In the genomic region with DNA sequence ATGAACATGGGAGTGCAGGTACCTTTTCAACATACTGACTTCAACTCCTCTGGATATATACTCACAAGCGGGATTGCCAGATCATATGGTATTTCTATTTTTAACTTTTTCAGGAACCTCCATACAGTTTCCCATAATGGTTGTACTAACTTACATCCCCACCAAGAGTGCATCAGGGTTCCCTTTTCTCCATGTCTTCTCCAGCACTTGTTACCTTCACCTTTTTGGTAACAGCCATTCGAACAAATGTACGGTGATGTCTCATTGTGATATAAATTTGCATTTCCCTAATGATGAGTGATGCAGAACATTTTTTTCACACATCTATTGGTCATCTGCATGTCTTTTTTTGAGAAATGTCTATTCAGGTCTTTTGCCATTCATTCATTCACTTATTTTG, we compare ENCODE assay signal across 2 cellular contexts.
TF ChIP-seq lines count a peak whose summit lies in the region.

No MANE protein-coding gene starts in this region.

TF ChIP-seq in HEK293, 187 proteins besides CTCF, POLR2A, EP300 and RAD21:
- peak; percentile 97 for TF ChIP-seq ZNF184 (tag by site-specific recombination; IDR thresholded peaks at IDR 0.05)
- no peak for TF ChIP-seq TRIM28 (IDR thresholded peaks at IDR 0.05; ENCODE audit: borderline replicate concordance, low read length)

TF ChIP-seq in K562, 482 proteins besides CTCF, POLR2A, EP300 and RAD21:
- 0 out of 2 replicates have a peak, but pooled peaks have one; percentile 37 for TF ChIP-seq ZNF184 (CRISPR knock-in tag; IDR thresholded peaks at IDR 0.05)
- TF ChIP-seq, protein P1, sequence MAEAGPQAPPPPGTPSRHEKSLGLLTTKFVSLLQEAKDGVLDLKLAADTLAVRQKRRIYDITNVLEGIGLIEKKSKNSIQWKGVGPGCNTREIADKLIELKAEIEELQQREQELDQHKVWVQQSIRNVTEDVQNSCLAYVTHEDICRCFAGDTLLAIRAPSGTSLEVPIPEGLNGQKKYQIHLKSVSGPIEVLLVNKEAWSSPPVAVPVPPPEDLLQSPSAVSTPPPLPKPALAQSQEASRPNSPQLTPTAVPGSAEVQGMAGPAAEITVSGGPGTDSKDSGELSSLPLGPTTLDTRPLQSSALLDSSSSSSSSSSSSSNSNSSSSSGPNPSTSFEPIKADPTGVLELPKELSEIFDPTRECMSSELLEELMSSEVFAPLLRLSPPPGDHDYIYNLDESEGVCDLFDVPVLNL (CRISPR knock-in tag; IDR thresholded peaks at IDR 0.05; ENCODE audit: low read depth), result no peak
- no peak for TF ChIP-seq ZNF764 (CRISPR knock-in tag; IDR thresholded peaks at IDR 0.05; ENCODE audit: low read depth)
TF ChIP-seq in K562: peak in this region for 1.
